11 cellular contexts compared by ENCODE assay signal in genomic region chr1:200873671-200874397, GRCh38. TPM values are rescaled to one million over a fixed set of nuclear protein-coding genes. Genes with fewer than 3 reads are reported as not detected.
A peak's percentile ranks its signal among the peaks of the same experiment; 100 is the strongest.
DNase-seq lines count a peak whose midpoint lies in the region; ATAC-seq and TF ChIP-seq lines count a peak whose summit lies in the region.
"Had no signal": no experiment of that assay in that cellular context is flagged by ENCODE, and none has a peak within 500 bp of the region (broad histone marks: within the 10 kb centered on the region; RNA-seq: fewer than 3 reads in every experiment).

No MANE protein-coding gene starts in this region.

- DNase-seq in activated CD4-positive, alpha-beta T cell treated with anti-CD3 and anti-CD28 coated beads, Interleukin-2, amount 10 ng/mL, durations not matched to agents 24 days and 14 days: peak; percentile 52
- DNase-seq in activated CD4-positive, alpha-beta T cell treated with anti-CD3 and anti-CD28 coated beads, Interleukin-2, amount 10 ng/mL, durations not matched to agents 7 days and 5 days: no peak
- peak; percentile 20 for DNase-seq in activated CD8-positive, alpha-beta T cell treated with anti-CD3 and anti-CD28 coated beads for 36 hours
- DNase-seq in immature natural killer cell (peak in 2 of 3 donors; percentile 28), SIG-M5 (lab: John Stamatoyannopoulos, UW) (no peak), Ammon's horn (ENCODE audit: low spot score) (no peak)
- DNase-seq: MG63 had no signal

- no peak overlapping the region for H3K27ac Mint-ChIP-seq in activated CD4-positive, alpha-beta T cell treated with anti-CD3 and anti-CD28 coated beads, Interleukin-2, amount 10 ng/mL, durations not matched to agents 24 days and 14 days
- no peak overlapping the region for H3K27ac Mint-ChIP-seq in activated CD4-positive, alpha-beta T cell treated with anti-CD3 and anti-CD28 coated beads, Interleukin-2, amount 10 ng/mL, durations not matched to agents 7 days and 5 days
- H3K27ac Mint-ChIP-seq in activated CD8-positive, alpha-beta T cell treated with anti-CD3 and anti-CD28 coated beads for 36 hours: no peak overlapping the region
- H3K27ac Mint-ChIP-seq in immature natural killer cell: peak overlapping the region; percentile 16 to 84 (median 68)
- peak overlapping the region; percentile 78 for H3K27ac Mint-ChIP-seq in stimulated activated memory B cell treated with anti-CD40 and anti-IgM and Interleukin-4, amounts not matched to agents 10 μg/mL and 1 μg/mL and 100 μg/mL, for 72 hours

- H3K36me3 Mint-ChIP-seq in activated CD4-positive, alpha-beta T cell treated with anti-CD3 and anti-CD28 coated beads, Interleukin-2, amount 10 ng/mL, durations not matched to agents 24 days and 14 days (ENCODE audit: low read depth): no peaks in the 10 kb centered on the region
- H3K36me3 Mint-ChIP-seq in activated CD4-positive, alpha-beta T cell treated with anti-CD3 and anti-CD28 coated beads, Interleukin-2, amount 10 ng/mL, durations not matched to agents 7 days and 5 days (ENCODE audit: low read depth): no peaks in the 10 kb centered on the region
- H3K36me3 Mint-ChIP-seq in activated CD8-positive, alpha-beta T cell treated with anti-CD3 and anti-CD28 coated beads for 36 hours (ENCODE audit: low read depth): no peaks in the 10 kb centered on the region
- H3K36me3 Mint-ChIP-seq in immature natural killer cell: peaks cover 7 to 9% (median 7%) of the 10 kb centered on the region in 3 donors
- no peaks in the 10 kb centered on the region for H3K36me3 Mint-ChIP-seq in stimulated activated memory B cell treated with anti-CD40 and anti-IgM and Interleukin-4, amounts not matched to agents 10 μg/mL and 1 μg/mL and 100 μg/mL, for 72 hours

- POLR2A ChIA-PET in activated CD4-positive, alpha-beta T cell treated with anti-CD3 and anti-CD28 coated beads, Interleukin-2, amount 10 ng/mL, durations not matched to agents 7 days and 5 days (lab: Charles Lee): no interaction called here
- POLR2A ChIA-PET in activated CD8-positive, alpha-beta T cell treated with anti-CD3 and anti-CD28 coated beads for 36 hours (lab: Charles Lee): interaction anchor here (1.3 kb wide), 1 partner anchor 14 kb away, joined by 7 read pairs; no protein-coding TSS in a partner anchor

- peaks cover 10% of the 10 kb centered on the region for H3K4me1 Mint-ChIP-seq in activated CD4-positive, alpha-beta T cell treated with anti-CD3 and anti-CD28 coated beads, Interleukin-2, amount 10 ng/mL, durations not matched to agents 24 days and 14 days
- peaks cover 25% of the 10 kb centered on the region for H3K4me1 Mint-ChIP-seq in activated CD4-positive, alpha-beta T cell treated with anti-CD3 and anti-CD28 coated beads, Interleukin-2, amount 10 ng/mL, durations not matched to agents 7 days and 5 days
- H3K4me1 Mint-ChIP-seq in activated CD8-positive, alpha-beta T cell treated with anti-CD3 and anti-CD28 coated beads for 36 hours (ENCODE audit: low read depth): peaks cover 45% of the 10 kb centered on the region
- H3K4me1 Mint-ChIP-seq in immature natural killer cell: peaks cover 70 to 76% of the 10 kb centered on the region in 2 donors
- H3K4me1 Mint-ChIP-seq in stimulated activated memory B cell treated with anti-CD40 and anti-IgM and Interleukin-4, amounts not matched to agents 10 μg/mL and 1 μg/mL and 100 μg/mL, for 72 hours: peaks cover 59% of the 10 kb centered on the region

- H3K27me3 Mint-ChIP-seq in activated CD4-positive, alpha-beta T cell treated with anti-CD3 and anti-CD28 coated beads, Interleukin-2, amount 10 ng/mL, durations not matched to agents 24 days and 14 days: peaks cover 65% of the 10 kb centered on the region
- peaks cover 65% of the 10 kb centered on the region for H3K27me3 Mint-ChIP-seq in activated CD4-positive, alpha-beta T cell treated with anti-CD3 and anti-CD28 coated beads, Interleukin-2, amount 10 ng/mL, durations not matched to agents 7 days and 5 days
- peaks cover 47% of the 10 kb centered on the region for H3K27me3 Mint-ChIP-seq in activated CD8-positive, alpha-beta T cell treated with anti-CD3 and anti-CD28 coated beads for 36 hours
- H3K27me3 Mint-ChIP-seq in immature natural killer cell (ENCODE audit: low read depth in 3 of 3): peaks cover 2 to 13% (median 9%) of the 10 kb centered on the region in 3 donors
- peaks cover 16% of the 10 kb centered on the region for H3K27me3 Mint-ChIP-seq in stimulated activated memory B cell treated with anti-CD40 and anti-IgM and Interleukin-4, amounts not matched to agents 10 μg/mL and 1 μg/mL and 100 μg/mL, for 72 hours

- intact Hi-C loops in activated CD4-positive, alpha-beta T cell treated with anti-CD3 and anti-CD28 coated beads, Interleukin-2, amount 10 ng/mL, durations not matched to agents 24 days and 14 days (cut with micrococcal nuclease): no loop called here
- intact Hi-C loops in activated CD8-positive, alpha-beta T cell treated with anti-CD3 and anti-CD28 coated beads for 36 hours (cut with micrococcal nuclease): no loop called here

- no peaks in the 10 kb centered on the region for H3K9me3 Mint-ChIP-seq in activated CD4-positive, alpha-beta T cell treated with anti-CD3 and anti-CD28 coated beads, Interleukin-2, amount 10 ng/mL, durations not matched to agents 24 days and 14 days
- H3K9me3 Mint-ChIP-seq in activated CD4-positive, alpha-beta T cell treated with anti-CD3 and anti-CD28 coated beads, Interleukin-2, amount 10 ng/mL, durations not matched to agents 7 days and 5 days: no peaks in the 10 kb centered on the region
- no peaks in the 10 kb centered on the region for H3K9me3 Mint-ChIP-seq in activated CD8-positive, alpha-beta T cell treated with anti-CD3 and anti-CD28 coated beads for 36 hours
- H3K9me3 Mint-ChIP-seq in immature natural killer cell: no peaks in the 10 kb centered on the region
- H3K9me3 Mint-ChIP-seq in stimulated activated memory B cell treated with anti-CD40 and anti-IgM and Interleukin-4, amounts not matched to agents 10 μg/mL and 1 μg/mL and 100 μg/mL, for 72 hours: no peaks in the 10 kb centered on the region

- no peak for TF ChIP-seq CTCF in activated CD8-positive, alpha-beta T cell treated with anti-CD3 and anti-CD28 coated beads for 36 hours (IDR thresholded peaks at IDR 0.05)

- no peak for ATAC-seq in activated CD8-positive, alpha-beta T cell treated with anti-CD3 and anti-CD28 coated beads for 36 hours
- peak; percentile 17 for ATAC-seq in stimulated activated memory B cell treated with anti-CD40 and anti-IgM and Interleukin-4, amounts not matched to agents 10 μg/mL and 1 μg/mL and 100 μg/mL, for 72 hours
- ATAC-seq in GM21576 (IDR thresholded peaks at IDR 0.05; ENCODE audit: unreplicated experiment): no peak

- H3K4me3 Mint-ChIP-seq in activated CD4-positive, alpha-beta T cell treated with anti-CD3 and anti-CD28 coated beads, Interleukin-2, amount 10 ng/mL, durations not matched to agents 24 days and 14 days: no peak overlapping the region
- no peak overlapping the region for H3K4me3 Mint-ChIP-seq in activated CD4-positive, alpha-beta T cell treated with anti-CD3 and anti-CD28 coated beads, Interleukin-2, amount 10 ng/mL, durations not matched to agents 7 days and 5 days
- H3K4me3 Mint-ChIP-seq in activated CD8-positive, alpha-beta T cell treated with anti-CD3 and anti-CD28 coated beads for 36 hours: peak overlapping the region; percentile 14
- peak overlapping the region; percentile 67 to 86 (median 74) for H3K4me3 Mint-ChIP-seq in immature natural killer cell
- H3K4me3 Mint-ChIP-seq in stimulated activated memory B cell treated with anti-CD40 and anti-IgM and Interleukin-4, amounts not matched to agents 10 μg/mL and 1 μg/mL and 100 μg/mL, for 72 hours: peak overlapping the region; percentile 72

- CTCF ChIA-PET in activated CD4-positive, alpha-beta T cell treated with anti-CD3 and anti-CD28 coated beads, Interleukin-2, amount 10 ng/mL, durations not matched to agents 7 days and 5 days (lab: Charles Lee): interaction anchor here (1.0 to 1.2 kb wide), 2 partner anchors 27 to 85 kb away, joined by 3 read pairs; no protein-coding TSS in a partner anchor
- CTCF ChIA-PET in activated CD8-positive, alpha-beta T cell treated with anti-CD3 and anti-CD28 coated beads for 36 hours (lab: Charles Lee): interaction anchor here (1.0 kb wide), 1 partner anchor 17 kb away, joined by 4 read pairs; no protein-coding TSS in a partner anchor

RNA-seq across cellular contexts. Expression of gene GPR25, which starts 1.1 kb away (rescaled TPM):
- total RNA-seq in activated CD4-positive, alpha-beta T cell treated with anti-CD3 and anti-CD28 coated beads, Interleukin-2, amount 10 ng/mL, durations not matched to agents 24 days and 14 days: not detected in 2 replicates
- not detected for total RNA-seq in activated CD4-positive, alpha-beta T cell treated with anti-CD3 and anti-CD28 coated beads, Interleukin-2, amount 10 ng/mL, durations not matched to agents 7 days and 5 days
- total RNA-seq in activated CD8-positive, alpha-beta T cell treated with anti-CD3 and anti-CD28 coated beads for 36 hours: under 1 TPM; 0.29 to 0.34 TPM
- polyA plus RNA-seq in immature natural killer cell: 10 to 100 TPM in 2 of 3 donors, 1 to 10 TPM in 1; 4.5 to 18.9 (median 14.8) TPM
- total RNA-seq: dermis microvascular lymphatic vessel endothelial cell, pulmonary artery endothelial cell had no signal

RNA-seq across cellular contexts. Expression of gene INAVA, which starts 20.9 kb away (rescaled TPM):
- not detected in 2 replicates for total RNA-seq in activated CD4-positive, alpha-beta T cell treated with anti-CD3 and anti-CD28 coated beads, Interleukin-2, amount 10 ng/mL, durations not matched to agents 24 days and 14 days
- not detected for total RNA-seq in activated CD4-positive, alpha-beta T cell treated with anti-CD3 and anti-CD28 coated beads, Interleukin-2, amount 10 ng/mL, durations not matched to agents 7 days and 5 days
- not detected for total RNA-seq in activated CD8-positive, alpha-beta T cell treated with anti-CD3 and anti-CD28 coated beads for 36 hours
- polyA plus RNA-seq in immature natural killer cell: under 1 TPM in 1 of 3 donors, not detected in 2; 0.10 TPM
- total RNA-seq: dermis microvascular lymphatic vessel endothelial cell, pulmonary artery endothelial cell had no signal

Comparison
In these comparisons a context has a peak if more than half of its experiments do, and no peak if none do; other contexts are left out.
1. DNase-seq: peak in activated CD4-positive, alpha-beta T cell treated with anti-CD3 and anti-CD28 coated beads, Interleukin-2, amount 10 ng/mL, durations not matched to agents 24 days and 14 days (single experiment), activated CD8-positive, alpha-beta T cell treated with anti-CD3 and anti-CD28 coated beads for 36 hours (single experiment) and immature natural killer cell (2 of 3); none in activated CD4-positive, alpha-beta T cell treated with anti-CD3 and anti-CD28 coated beads, Interleukin-2, amount 10 ng/mL, durations not matched to agents 7 days and 5 days (single experiment), SIG-M5 (single experiment) and Ammon's horn (single experiment).
2. H3K27ac Mint-ChIP-seq: peak in immature natural killer cell (6 of 6) and stimulated activated memory B cell treated with anti-CD40 and anti-IgM and Interleukin-4, amounts not matched to agents 10 μg/mL and 1 μg/mL and 100 μg/mL, for 72 hours (single experiment); none in activated CD4-positive, alpha-beta T cell treated with anti-CD3 and anti-CD28 coated beads, Interleukin-2, amount 10 ng/mL, durations not matched to agents 24 days and 14 days (single experiment), activated CD4-positive, alpha-beta T cell treated with anti-CD3 and anti-CD28 coated beads, Interleukin-2, amount 10 ng/mL, durations not matched to agents 7 days and 5 days (single experiment) and activated CD8-positive, alpha-beta T cell treated with anti-CD3 and anti-CD28 coated beads for 36 hours (single experiment).
3. H3K4me3 Mint-ChIP-seq: peak in activated CD8-positive, alpha-beta T cell treated with anti-CD3 and anti-CD28 coated beads for 36 hours (single experiment), immature natural killer cell (5 of 5) and stimulated activated memory B cell treated with anti-CD40 and anti-IgM and Interleukin-4, amounts not matched to agents 10 μg/mL and 1 μg/mL and 100 μg/mL, for 72 hours (single experiment); none in activated CD4-positive, alpha-beta T cell treated with anti-CD3 and anti-CD28 coated beads, Interleukin-2, amount 10 ng/mL, durations not matched to agents 24 days and 14 days (single experiment) and activated CD4-positive, alpha-beta T cell treated with anti-CD3 and anti-CD28 coated beads, Interleukin-2, amount 10 ng/mL, durations not matched to agents 7 days and 5 days (single experiment).